In genomic region chr1:21164266-21164665, GRCh38 we compare ENCODE assay signal across 18 cellular contexts.
"Had no signal": no experiment of that assay in that cellular context is flagged by ENCODE, and none has a peak within 500 bp of the region (broad histone marks: within the 10 kb centered on the region; RNA-seq: fewer than 3 reads in every experiment).

No MANE protein-coding gene starts in this region.

- DNase-seq: dorsolateral prefrontal cortex; effector CD4-positive, alpha-beta T cell; natural killer cell; pancreas; stimulated activated CD4-positive, alpha-beta T cell treated with anti-CD3 and anti-CD28 coated beads, Interleukin-4, amount 100 ng/mL, for 4 hours; stimulated activated naive B cell treated with anti-CD40 and anti-IgM and Interleukin-4, amounts not matched to agents 10 μg/mL and 1 μg/mL and 100 μg/mL, for 72 hours; upper lobe of left lung had no signal

- H3K27me3 ChIP-seq: dorsolateral prefrontal cortex, neutrophil, pancreas, right atrium auricular region, suprapubic skin, upper lobe of left lung had no signal

- H3K4me3 ChIP-seq: dorsolateral prefrontal cortex, lung, pancreas, right atrium auricular region, suprapubic skin, upper lobe of left lung had no signal

- H3K4me3 Mint-ChIP-seq: memory B cell; natural killer cell; stimulated activated naive B cell treated with anti-CD40 and anti-IgM and Interleukin-4, amounts not matched to agents 10 μg/mL and 1 μg/mL and 100 μg/mL, for 72 hours; stimulated activated naive CD8-positive, alpha-beta T cell treated with anti-CD3 and anti-CD28 coated beads, Interleukin-15, Interleukin-2, amounts not matched to agents 100 ng/mL and 50 ng/mL, for 24 hours had no signal

- H3K36me3 Mint-ChIP-seq: natural killer cell had no signal

- H3K36me3 ChIP-seq: pancreas had no signal

- H3K27ac ChIP-seq: neutrophil, right atrium auricular region, suprapubic skin had no signal

- FAIRE-seq: colon, frontal cortex, keratinocyte, pancreas, urothelium cell line had no signal

- H3K27ac Mint-ChIP-seq: memory B cell; stimulated activated naive B cell treated with anti-CD40 and anti-IgM and Interleukin-4, amounts not matched to agents 10 μg/mL and 1 μg/mL and 100 μg/mL, for 72 hours; stimulated activated naive CD8-positive, alpha-beta T cell treated with anti-CD3 and anti-CD28 coated beads, Interleukin-15, Interleukin-2, amounts not matched to agents 100 ng/mL and 50 ng/mL, for 24 hours had no signal

- H3K4me1 ChIP-seq: right atrium auricular region had no signal

- H3K27me3 Mint-ChIP-seq: memory B cell; stimulated activated naive B cell treated with anti-CD40 and anti-IgM and Interleukin-4, amounts not matched to agents 10 μg/mL and 1 μg/mL and 100 μg/mL, for 72 hours; stimulated activated naive CD8-positive, alpha-beta T cell treated with anti-CD3 and anti-CD28 coated beads, Interleukin-15, Interleukin-2, amounts not matched to agents 100 ng/mL and 50 ng/mL, for 24 hours had no signal

- H3K9me3 Mint-ChIP-seq: memory B cell; natural killer cell; stimulated activated naive CD8-positive, alpha-beta T cell treated with anti-CD3 and anti-CD28 coated beads, Interleukin-15, Interleukin-2, amounts not matched to agents 100 ng/mL and 50 ng/mL, for 24 hours had no signal

- H3K9me3 ChIP-seq: neutrophil, pancreas, right atrium auricular region, suprapubic skin, upper lobe of left lung had no signal

- ATAC-seq: natural killer cell; pancreas; sciatic nerve; stimulated activated naive B cell treated with anti-CD40 and anti-IgM and Interleukin-4, amounts not matched to agents 10 μg/mL and 1 μg/mL and 100 μg/mL, for 72 hours had no signal
